8 cellular contexts compared by ENCODE assay signal in genomic region chr2:70978388-70979357, GRCh38.
A peak's percentile ranks its signal among the peaks of the same experiment; 100 is the strongest.
DNase-seq lines count a peak whose midpoint lies in the region; ATAC-seq and TF ChIP-seq lines count a peak whose summit lies in the region.

A gene with protein sequence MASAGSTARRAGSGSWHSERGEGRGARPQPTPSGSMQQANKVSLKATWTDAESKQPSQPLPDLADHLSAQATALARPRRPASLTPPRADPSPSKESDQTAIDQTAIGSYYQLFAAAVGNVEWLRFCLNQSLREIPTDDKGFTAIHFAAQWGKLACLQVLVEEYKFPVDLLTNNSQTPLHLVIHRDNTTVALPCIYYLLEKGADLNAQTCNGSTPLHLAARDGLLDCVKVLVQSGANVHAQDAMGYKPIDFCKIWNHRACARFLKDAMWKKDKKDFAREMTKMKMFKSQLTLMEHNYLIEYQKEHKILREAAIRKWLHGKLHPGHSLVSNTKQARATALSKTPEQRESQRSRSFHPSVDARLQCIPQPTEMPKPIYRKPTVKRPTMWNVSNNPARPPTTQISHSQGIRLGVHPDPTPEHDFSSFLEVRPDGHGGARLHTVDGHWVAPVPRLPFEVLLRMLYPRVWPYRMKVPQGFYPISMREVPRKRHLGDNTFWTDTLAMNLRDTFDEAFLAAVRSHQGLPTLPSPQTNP (plus strand): TSS chr2:70978630. CDS start chr2:70978646, 16 bp downstream.

- H3K4me1 ChIP-seq in ACC112 (ENCODE audit: control insufficient read depth, insufficient read depth, low read length, unreplicated experiment) (peaks cover 13% of the 10 kb centered on the region), mucosa of stomach (ENCODE audit: control insufficient read depth, insufficient read depth, low read length) (peaks cover 13% of the 10 kb centered on the region)

- H3K9me3 ChIP-seq in mucosa of stomach (ENCODE audit: control insufficient read depth, low read length): no peaks in the 10 kb centered on the region

- peak within 1 kb of the TSS; percentile 54 for H2AFZ ChIP-seq in ACC112 (ENCODE audit: low read length, unreplicated experiment)

- H3K4me3 ChIP-seq in ACC112 (ENCODE audit: low read depth, low read length) (peak within 1 kb of the TSS; percentile 80), epithelial cell of esophagus (ENCODE audit: low read length) (peak within 1 kb of the TSS; percentile 43), mucosa of stomach (ENCODE audit: low read length) (peak within 1 kb of the TSS; percentile 74)

- peak within 1 kb of the TSS; percentile 86 for H3K27ac Mint-ChIP-seq in T-helper 1 cell treated with Interleukin-12 subunit alpha and Interleukin-12 subunit beta and Interleukin-4 antibody, amounts not matched to agents 30 μg/mL and 1 μg/mL, for 36 hours

- TF ChIP-seq CTCF in epithelial cell of esophagus (IDR thresholded peaks at IDR 0.05; ENCODE audit: insufficient read depth, low read depth, low read length, missing control alignments): no peak

- no peaks in the 10 kb centered on the region for H3K36me3 Mint-ChIP-seq in T-helper 1 cell treated with Interleukin-12 subunit alpha and Interleukin-12 subunit beta and Interleukin-4 antibody, amounts not matched to agents 30 μg/mL and 1 μg/mL, for 36 hours (ENCODE audit: low read depth)

- H3K27me3 ChIP-seq in ACC112 (ENCODE audit: insufficient read depth, low read length) (no peaks in the 10 kb centered on the region), mucosa of stomach (ENCODE audit: control insufficient read depth, insufficient read depth, low read length) (no peaks in the 10 kb centered on the region)

- H3K36me3 ChIP-seq in ACC112 (ENCODE audit: insufficient read depth, low read length) (no peaks in the 10 kb centered on the region), mucosa of stomach (ENCODE audit: control insufficient read depth, insufficient read depth, low read length) (no peaks in the 10 kb centered on the region)

- no peaks in the 10 kb centered on the region for H3K9me3 Mint-ChIP-seq in T-helper 1 cell treated with Interleukin-12 subunit alpha and Interleukin-12 subunit beta and Interleukin-4 antibody, amounts not matched to agents 30 μg/mL and 1 μg/mL, for 36 hours

- H3K27ac ChIP-seq in ACC112 (ENCODE audit: low read depth, low read length): peak within 1 kb of the TSS; percentile 86

- peak within 1 kb of the TSS; percentile 67 for H3K9ac ChIP-seq in mucosa of stomach (ENCODE audit: low read length)

- H3K4me1 Mint-ChIP-seq in T-helper 1 cell treated with Interleukin-12 subunit alpha and Interleukin-12 subunit beta and Interleukin-4 antibody, amounts not matched to agents 30 μg/mL and 1 μg/mL, for 36 hours (ENCODE audit: low read depth): peaks cover 15% of the 10 kb centered on the region

- H3K79me2 ChIP-seq in ACC112 (ENCODE audit: control insufficient read depth, insufficient read depth, low read length, unreplicated experiment): no peaks in the 10 kb centered on the region

- DNase-seq in epithelial cell of esophagus (ENCODE audit: low read depth) (peak; percentile 40), OCI-M2 (lab: John Stamatoyannopoulos, UW; ENCODE audit: unreplicated experiment) (no peak), UCSD-AML1 (lab: John Stamatoyannopoulos, UW; ENCODE audit: unreplicated experiment) (no peak), HPDE6-E6E7 (ENCODE audit: extremely low spot score) (no peak)

- ATAC-seq in GM21447 (IDR thresholded peaks at IDR 0.05; ENCODE audit: unreplicated experiment): peak; percentile 34

- H3K4me3 Mint-ChIP-seq in T-helper 1 cell treated with Interleukin-12 subunit alpha and Interleukin-12 subunit beta and Interleukin-4 antibody, amounts not matched to agents 30 μg/mL and 1 μg/mL, for 36 hours: peak within 1 kb of the TSS; percentile 78

- peaks cover 19% of the 10 kb centered on the region for H3K27me3 Mint-ChIP-seq in T-helper 1 cell treated with Interleukin-12 subunit alpha and Interleukin-12 subunit beta and Interleukin-4 antibody, amounts not matched to agents 30 μg/mL and 1 μg/mL, for 36 hours (ENCODE audit: low read depth)
